In the genomic region with DNA sequence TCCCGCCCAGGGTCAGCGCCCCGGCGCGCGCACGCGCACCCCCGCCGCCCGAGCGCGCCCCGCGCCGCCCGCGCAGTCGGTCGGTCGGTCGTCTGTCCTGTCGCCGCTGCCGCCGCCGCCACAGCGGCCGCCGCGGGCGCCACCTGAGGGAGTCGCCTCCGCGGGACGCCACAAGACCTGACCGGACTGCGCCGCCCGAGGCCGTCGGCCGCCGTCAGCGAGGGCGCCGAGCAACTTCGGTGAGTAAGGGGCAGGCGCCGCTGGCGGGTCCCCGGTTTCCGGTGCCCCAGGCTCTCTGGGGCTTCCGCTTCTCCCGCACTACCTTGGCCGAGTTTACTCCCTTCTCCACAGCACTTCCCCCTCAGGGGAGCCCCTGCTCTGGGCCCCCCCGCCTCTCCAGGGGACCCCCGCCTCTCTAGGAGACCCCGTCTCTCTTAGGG, we compare ENCODE assay signal across 8 cellular contexts. TPM values are rescaled to one million over a fixed set of nuclear protein-coding genes. Genes with fewer than 3 reads are reported as not detected.
A peak's percentile ranks its signal among the peaks of the same experiment; 100 is the strongest.
DNase-seq lines count a peak whose midpoint lies in the region; ATAC-seq and TF ChIP-seq lines count a peak whose summit lies in the region.

No MANE protein-coding gene starts in this region.

- no peaks in the 10 kb centered on the region for H3K27me3 ChIP-seq in Panc1 (ENCODE audit: control insufficient read depth, insufficient read depth, low read length)
- H3K27me3 ChIP-seq in stomach, result no peaks in the 10 kb centered on the region

- H3K36me3 Mint-ChIP-seq in brain, result no peaks in the 10 kb centered on the region

- no peak for TF ChIP-seq POLR2A in stomach (IDR thresholded peaks at IDR 0.05)

- CTCF ChIA-PET in Panc1 (lab: Charles Lee), result no interaction called here

- H3K9me3 ChIP-seq in Panc1 (ENCODE audit: control insufficient read depth, insufficient read depth, low read depth, low read length) (no peaks in the 10 kb centered on the region), mesodermal cell (ENCODE audit: control insufficient read depth, low read length) (peaks cover 7% of the 10 kb centered on the region), stomach (no peaks in the 10 kb centered on the region)

- peaks cover 4% of the 10 kb centered on the region for H3K27me3 Mint-ChIP-seq in brain

- ATAC-seq in HG02588 (IDR thresholded peaks at IDR 0.05; ENCODE audit: unreplicated experiment), result peak; percentile 24
- ATAC-seq in Panc1, result no peak; the same call in 1 of the 2 replicates

- in situ Hi-C loops in Panc1 (cut with HindIII; ENCODE audit: low pct_unique_long_range_greater_than_20kb, low sequenced_read_pairs), result no loop called here

- peak overlapping the region; percentile 93 for H3K27ac ChIP-seq in Panc1 (ENCODE audit: low read length)
- peak overlapping the region; percentile 93 for H3K27ac ChIP-seq in mesodermal cell (ENCODE audit: low read depth, low read length, severe bottlenecking)
- H3K27ac ChIP-seq in stomach, result peak overlapping the region; percentile 88 to 92 (median 90)

- POLR2A ChIA-PET in Panc1 (lab: Charles Lee), result interaction anchor here (0.6 to 0.7 kb wide), 2 partner anchors 22 to 99 kb away, joined by 3 to 4 read pairs; no protein-coding TSS in a partner anchor

- H3K4me3 Mint-ChIP-seq in brain, result peak overlapping the region; percentile 86 to 94 (median 88)

- H3K27ac Mint-ChIP-seq in brain, result peak overlapping the region; percentile 59 to 93 (median 80)

- no peak for TF ChIP-seq EP300 in stomach (IDR thresholded peaks at IDR 0.05)

- H3K4me3 ChIP-seq in GM12875 (ENCODE audit: low read depth, low read length) (peak overlapping the region; percentile 93), Panc1 (ENCODE audit: low read depth in 2 of 2, low read length in 2 of 2) (peak overlapping the region; percentile 88 to 91), mesodermal cell (ENCODE audit: extremely low read depth, insufficient read depth, low read length, poor library complexity, severe bottlenecking) (peak overlapping the region; percentile 98), stomach (peak overlapping the region; percentile 77 to 90 (median 80))

- intact Hi-C loops in Panc1 (cut with micrococcal nuclease; ENCODE audit: unreplicated experiment), result no loop called here
- intact Hi-C loops in stomach (cut with DNase I; ENCODE audit: low total_unique reads), result no loop called here

- H3K4me1 ChIP-seq in Panc1 (ENCODE audit: control insufficient read depth, insufficient read depth, low read length) (peaks cover 5% of the 10 kb centered on the region), mesodermal cell (ENCODE audit: control insufficient read depth, insufficient read depth, low read length, poor library complexity, severe bottlenecking) (peaks cover 28% of the 10 kb centered on the region), stomach (peaks cover 28 to 89% (median 61%) of the 10 kb centered on the region in 4 donors)

- TF ChIP-seq CTCF in GM12875 (IDR thresholded peaks at IDR 0.05; ENCODE audit: borderline replicate concordance, insufficient read depth, low read depth, low read length) (no peak), Panc1 (IDR thresholded peaks at IDR 0.05) (no peak), brain (conservative IDR thresholded peaks at IDR 0.05) (no peak), stomach (IDR thresholded peaks at IDR 0.05) (no peak)

- no TSS peak for BruUV-seq in Panc1 (replicated peaks; lab: Mats Ljungman, UMichigan)

- WGBS in mesodermal cell (ENCODE audit: insufficient coverage in 2 of 2), 2 experiments, result 0 to 1% methylated on average over 27 to 54 of the region's 59 CpGs
- WGBS in stomach, 5 donors, result 0% methylated on average over 1 to 59 of the region's 59 CpGs

- no peak for DNase-seq in Panc1 (ENCODE audit: low read depth, low spot score)
- no peak for DNase-seq in stomach
- DNase-seq in DMS 273 (lab: John Stamatoyannopoulos, UW; ENCODE audit: unreplicated experiment), result no peak
- no peak for DNase-seq in LoVo (ENCODE audit: low spot score)

- H3K36me3 ChIP-seq in Panc1 (ENCODE audit: control insufficient read depth, insufficient read depth, low read length), result peaks cover 3% of the 10 kb centered on the region; the same call in 1 of the 2 replicates
- peaks cover 15% of the 10 kb centered on the region for H3K36me3 ChIP-seq in mesodermal cell (ENCODE audit: control insufficient read depth, insufficient read depth, low read length)
- no peaks in the 10 kb centered on the region for H3K36me3 ChIP-seq in stomach

- H3K9me3 Mint-ChIP-seq in brain, result peaks cover 0 to 3% (median 0%) of the 10 kb centered on the region in 5 experiments

- peaks cover 45% of the 10 kb centered on the region for H3K4me1 Mint-ChIP-seq in brain

RNA-seq across cellular contexts. Expression of a gene that starts 19.6 kb away (rescaled TPM):
- total RNA-seq in Panc1 (2021; ENCODE audit: unreplicated experiment) (99.6 TPM), stomach (100 to 1,000 TPM in 1 of 5 donors, 10 to 100 TPM in 3, 1 to 10 TPM in 1; 9.3 to 119 (median 27.2) TPM)
- 56.1 TPM for polyA plus RNA-seq in Panc1 (2012; ENCODE audit: insufficient read length)
- polyA plus RNA-seq in brain (ENCODE audit: insufficient read depth, low read depth, low replicate concordance) (40.0 TPM), stomach (10 to 100 TPM; 10.1 to 21.4 (median 17.9) TPM)
- polyA plus RNA-seq in mesodermal cell (2013, experiment 1 of 2), result 59.4 TPM
- 55.6 TPM for polyA plus RNA-seq in mesodermal cell (2013, experiment 2 of 2)
